In the genomic region with DNA sequence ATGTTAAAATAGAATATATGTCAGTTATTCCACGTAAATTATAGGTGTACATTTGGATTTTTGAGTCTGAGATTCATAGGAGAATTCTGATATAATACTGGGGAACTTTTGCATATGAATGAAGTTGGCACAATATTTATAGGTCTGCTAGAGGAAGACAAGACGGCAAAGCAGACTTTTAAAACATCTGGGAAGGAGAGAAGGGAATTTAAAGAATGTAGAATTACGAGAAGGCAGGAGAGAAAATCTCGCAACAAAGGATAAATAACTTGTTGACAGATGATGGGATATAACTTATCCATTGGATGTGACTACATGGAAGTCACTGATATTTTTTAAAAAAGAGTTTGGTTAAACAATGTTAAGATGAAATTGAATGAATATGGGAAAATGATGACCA, we compare ENCODE assay signal across 36 cellular contexts.
"Had no signal": no experiment of that assay in that cellular context is flagged by ENCODE, and none has a peak within 500 bp of the region (broad histone marks: within the 10 kb centered on the region; RNA-seq: fewer than 3 reads in every experiment).

No MANE protein-coding gene starts in this region.

- ATAC-seq: activated CD4-positive, alpha-beta T cell treated with anti-CD3 and anti-CD28 coated beads for 36 hours; activated CD4-positive, CD25-positive, alpha-beta regulatory T cell treated with anti-CD3 and anti-CD28 coated beads, Interleukin-2, amount 50 U/mL, for 24 hours; activated CD8-positive, alpha-beta memory T cell treated with anti-CD3 and anti-CD28 coated beads, Interleukin-2, amount 10 ng/mL, durations not matched to agents 7 days and 5 days; activated CD8-positive, alpha-beta T cell treated with anti-CD3 and anti-CD28 coated beads, Interleukin-2, amount 10 ng/mL, durations not matched to agents 7 days and 5 days; activated naive CD8-positive, alpha-beta T cell treated with anti-CD3 and anti-CD28 coated beads, Interleukin-2, amount 50 U/mL, for 24 hours had no signal

- H3K4me3 Mint-ChIP-seq: activated CD4-positive, alpha-beta memory T cell treated with anti-CD3 and anti-CD28 coated beads, Interleukin-2, amount 10 ng/mL, durations not matched to agents 7 days and 5 days; activated CD4-positive, alpha-beta T cell treated with anti-CD3 and anti-CD28 coated beads for 36 hours; activated CD4-positive, alpha-beta T cell treated with anti-CD3 and anti-CD28 coated beads, Interleukin-2, amount 10 ng/mL, durations not matched to agents 7 days and 5 days; activated CD8-positive, alpha-beta memory T cell treated with anti-CD3 and anti-CD28 coated beads, Interleukin-2, amount 10 ng/mL, durations not matched to agents 7 days and 5 days; activated CD8-positive, alpha-beta T cell treated with anti-CD3 and anti-CD28 coated beads, Interleukin-2, amount 10 ng/mL, durations not matched to agents 7 days and 5 days; activated naive CD4-positive, alpha-beta T cell treated with anti-CD3 and anti-CD28 coated beads, Interleukin-2, amount 10 ng/mL, durations not matched to agents 7 days and 5 days; activated naive CD4-positive, alpha-beta T cell treated with anti-CD3 and anti-CD28 coated beads, Interleukin-2, amount 50 U/mL, for 24 hours; activated naive CD8-positive, alpha-beta T cell; activated naive CD8-positive, alpha-beta T cell treated with anti-CD3 and anti-CD28 coated beads, Interleukin-2, amount 10 ng/mL, durations not matched to agents 7 days and 5 days; activated naive CD8-positive, alpha-beta T cell treated with anti-CD3 and anti-CD28 coated beads, Interleukin-2, amount 50 U/mL, for 24 hours; activated T-cell treated with anti-CD3 and anti-CD28 coated beads, Interleukin-2, amount 50 U/mL, for 24 hours; brain; central memory CD8-positive, alpha-beta T cell; T-helper 1 cell treated with Interleukin-12 subunit alpha and Interleukin-12 subunit beta and Interleukin-4 antibody, amounts not matched to agents 30 μg/mL and 1 μg/mL, for 36 hours; T-helper 2 cell treated with Interferon-gamma antibody and Interleukin-4, amounts not matched to agents 5 μg/mL and 100 μg/mL, for 36 hours had no signal

- H3K36me3 ChIP-seq: ascending aorta, cardiac muscle cell had no signal

- H3K27me3 ChIP-seq: ascending aorta, cardiac muscle cell had no signal

- H3K4me1 ChIP-seq: ascending aorta had no signal

- H3K27ac ChIP-seq: ascending aorta, cardiac muscle cell, VCaP had no signal

- H3K4me3 ChIP-seq: ascending aorta, cardiac muscle cell had no signal

- DNase-seq: activated CD4-positive, alpha-beta memory T cell treated with anti-CD3 and anti-CD28 coated beads, Interleukin-2, amount 10 ng/mL, durations not matched to agents 7 days and 5 days; activated CD4-positive, alpha-beta T cell treated with anti-CD3 and anti-CD28 coated beads for 1 hour; activated CD4-positive, alpha-beta T cell treated with anti-CD3 and anti-CD28 coated beads for 36 hours; activated CD4-positive, alpha-beta T cell treated with anti-CD3 and anti-CD28 coated beads for 48 hours; activated CD4-positive, alpha-beta T cell treated with anti-CD3 and anti-CD28 coated beads, Interleukin-2, amount 10 ng/mL, durations not matched to agents 7 days and 5 days; activated CD4-positive, alpha-beta T cell treated with anti-CD3 and anti-CD28 coated beads, Interleukin-2, amount 50 U/mL, for 48 hours; activated CD4-positive, CD25-positive, alpha-beta regulatory T cell; activated CD8-positive, alpha-beta memory T cell treated with anti-CD3 and anti-CD28 coated beads for 24 hours; activated CD8-positive, alpha-beta memory T cell treated with anti-CD3 and anti-CD28 coated beads, Interleukin-2, amount 10 ng/mL, durations not matched to agents 7 days and 5 days; activated CD8-positive, alpha-beta memory T cell treated with anti-CD3 and anti-CD28 coated beads, Interleukin-2, amount 50 U/mL, for 48 hours; activated CD8-positive, alpha-beta T cell treated with anti-CD3 and anti-CD28 coated beads, Interleukin-2, amount 10 ng/mL, durations not matched to agents 7 days and 5 days; activated effector memory CD4-positive, alpha-beta T cell treated with Interleukin-2 at 50 U/mL for 16 hours; activated gamma-delta T cell; activated naive CD4-positive, alpha-beta T cell treated with anti-CD3 and anti-CD28 coated beads, Interleukin-2, amount 10 ng/mL, durations not matched to agents 7 days and 5 days; activated naive CD4-positive, alpha-beta T cell treated with Interleukin-2 at 50 U/mL for 16 hours; activated naive CD8-positive, alpha-beta T cell treated with anti-CD3 and anti-CD28 coated beads, Interleukin-2, amount 10 ng/mL, durations not matched to agents 7 days and 5 days; activated naive CD8-positive, alpha-beta T cell treated with anti-CD3 and anti-CD28 coated beads, Interleukin-2, amount 50 U/mL, for 24 hours; activated T-cell treated with anti-CD3 and anti-CD28 coated beads, Interleukin-2, amount 50 U/mL, for 24 hours; activated T-cell treated with anti-CD3 and anti-CD28 coated beads, Interleukin-2, amount 50 U/mL, for 48 hours; amygdala; anterior cingulate cortex; caudate nucleus; cerebellar nuclear complex; T-helper 2 cell; T-helper 9 cell had no signal

- H3K27me3 Mint-ChIP-seq: activated CD4-positive, alpha-beta memory T cell treated with anti-CD3 and anti-CD28 coated beads, Interleukin-2, amount 10 ng/mL, durations not matched to agents 7 days and 5 days; activated CD4-positive, alpha-beta T cell treated with anti-CD3 and anti-CD28 coated beads for 36 hours; activated CD4-positive, alpha-beta T cell treated with anti-CD3 and anti-CD28 coated beads, Interleukin-2, amount 10 ng/mL, durations not matched to agents 7 days and 5 days; activated CD8-positive, alpha-beta memory T cell treated with anti-CD3 and anti-CD28 coated beads, Interleukin-2, amount 10 ng/mL, durations not matched to agents 7 days and 5 days; activated naive CD4-positive, alpha-beta T cell treated with anti-CD3 and anti-CD28 coated beads, Interleukin-2, amount 10 ng/mL, durations not matched to agents 7 days and 5 days; activated naive CD4-positive, alpha-beta T cell treated with anti-CD3 and anti-CD28 coated beads, Interleukin-2, amount 50 U/mL, for 24 hours; activated naive CD8-positive, alpha-beta T cell; activated naive CD8-positive, alpha-beta T cell treated with anti-CD3 and anti-CD28 coated beads, Interleukin-2, amount 10 ng/mL, durations not matched to agents 7 days and 5 days; activated naive CD8-positive, alpha-beta T cell treated with anti-CD3 and anti-CD28 coated beads, Interleukin-2, amount 50 U/mL, for 24 hours; activated T-cell treated with anti-CD3 and anti-CD28 coated beads, Interleukin-2, amount 50 U/mL, for 24 hours; brain; central memory CD8-positive, alpha-beta T cell had no signal

- H3K4me1 Mint-ChIP-seq: activated CD4-positive, alpha-beta memory T cell treated with anti-CD3 and anti-CD28 coated beads, Interleukin-2, amount 10 ng/mL, durations not matched to agents 7 days and 5 days; activated CD4-positive, alpha-beta T cell treated with anti-CD3 and anti-CD28 coated beads for 36 hours; activated CD4-positive, alpha-beta T cell treated with anti-CD3 and anti-CD28 coated beads, Interleukin-2, amount 10 ng/mL, durations not matched to agents 7 days and 5 days; activated CD8-positive, alpha-beta memory T cell treated with anti-CD3 and anti-CD28 coated beads, Interleukin-2, amount 10 ng/mL, durations not matched to agents 7 days and 5 days; activated naive CD4-positive, alpha-beta T cell treated with anti-CD3 and anti-CD28 coated beads, Interleukin-2, amount 10 ng/mL, durations not matched to agents 7 days and 5 days; activated naive CD4-positive, alpha-beta T cell treated with anti-CD3 and anti-CD28 coated beads, Interleukin-2, amount 50 U/mL, for 24 hours; activated naive CD8-positive, alpha-beta T cell treated with anti-CD3 and anti-CD28 coated beads, Interleukin-2, amount 10 ng/mL, durations not matched to agents 7 days and 5 days; activated naive CD8-positive, alpha-beta T cell treated with anti-CD3 and anti-CD28 coated beads, Interleukin-2, amount 50 U/mL, for 24 hours; central memory CD8-positive, alpha-beta T cell had no signal

- H3K27ac Mint-ChIP-seq: activated CD4-positive, alpha-beta memory T cell treated with anti-CD3 and anti-CD28 coated beads, Interleukin-2, amount 10 ng/mL, durations not matched to agents 7 days and 5 days; activated CD4-positive, alpha-beta T cell treated with anti-CD3 and anti-CD28 coated beads for 36 hours; activated CD4-positive, alpha-beta T cell treated with anti-CD3 and anti-CD28 coated beads, Interleukin-2, amount 10 ng/mL, durations not matched to agents 7 days and 5 days; activated CD8-positive, alpha-beta memory T cell treated with anti-CD3 and anti-CD28 coated beads, Interleukin-2, amount 10 ng/mL, durations not matched to agents 7 days and 5 days; activated CD8-positive, alpha-beta T cell treated with anti-CD3 and anti-CD28 coated beads, Interleukin-2, amount 10 ng/mL, durations not matched to agents 7 days and 5 days; activated naive CD4-positive, alpha-beta T cell treated with anti-CD3 and anti-CD28 coated beads, Interleukin-2, amount 10 ng/mL, durations not matched to agents 7 days and 5 days; activated naive CD4-positive, alpha-beta T cell treated with anti-CD3 and anti-CD28 coated beads, Interleukin-2, amount 50 U/mL, for 24 hours; activated naive CD8-positive, alpha-beta T cell; activated naive CD8-positive, alpha-beta T cell treated with anti-CD3 and anti-CD28 coated beads, Interleukin-2, amount 10 ng/mL, durations not matched to agents 7 days and 5 days; activated naive CD8-positive, alpha-beta T cell treated with anti-CD3 and anti-CD28 coated beads, Interleukin-2, amount 50 U/mL, for 24 hours; activated T-cell treated with anti-CD3 and anti-CD28 coated beads, Interleukin-2, amount 50 U/mL, for 24 hours; activated T-helper 2 cell treated with anti-CD3 and anti-CD28 coated beads, Interferon-gamma antibody, Interleukin-2, Interleukin-4, amounts not matched to agents 10 μg/mL and 5 μg/mL and 100 μg/mL, durations not matched to agents 14 hours and 24 hours and 36 hours; brain; T-helper 1 cell treated with Interleukin-12 subunit alpha and Interleukin-12 subunit beta and Interleukin-4 antibody, amounts not matched to agents 30 μg/mL and 1 μg/mL, for 36 hours; T-helper 2 cell treated with Interferon-gamma antibody and Interleukin-4, amounts not matched to agents 5 μg/mL and 100 μg/mL, for 36 hours had no signal

- H3K36me3 Mint-ChIP-seq: activated CD8-positive, alpha-beta memory T cell treated with anti-CD3 and anti-CD28 coated beads, Interleukin-2, amount 10 ng/mL, durations not matched to agents 7 days and 5 days; activated naive CD4-positive, alpha-beta T cell treated with anti-CD3 and anti-CD28 coated beads, Interleukin-2, amount 10 ng/mL, durations not matched to agents 7 days and 5 days; activated naive CD4-positive, alpha-beta T cell treated with anti-CD3 and anti-CD28 coated beads, Interleukin-2, amount 50 U/mL, for 24 hours; activated naive CD8-positive, alpha-beta T cell; activated naive CD8-positive, alpha-beta T cell treated with anti-CD3 and anti-CD28 coated beads, Interleukin-2, amount 10 ng/mL, durations not matched to agents 7 days and 5 days; brain had no signal

- H3K9me3 Mint-ChIP-seq: activated CD4-positive, alpha-beta T cell treated with anti-CD3 and anti-CD28 coated beads, Interleukin-2, amount 10 ng/mL, durations not matched to agents 7 days and 5 days; activated naive CD8-positive, alpha-beta T cell treated with anti-CD3 and anti-CD28 coated beads, Interleukin-2, amount 10 ng/mL, durations not matched to agents 7 days and 5 days; activated T-helper 2 cell treated with anti-CD3 and anti-CD28 coated beads, Interferon-gamma antibody, Interleukin-2, Interleukin-4, amounts not matched to agents 10 μg/mL and 5 μg/mL and 100 μg/mL, durations not matched to agents 14 hours and 24 hours and 36 hours; brain; T-helper 1 cell treated with Interleukin-12 subunit alpha and Interleukin-12 subunit beta and Interleukin-4 antibody, amounts not matched to agents 30 μg/mL and 1 μg/mL, for 36 hours; T-helper 2 cell treated with Interferon-gamma antibody and Interleukin-4, amounts not matched to agents 5 μg/mL and 100 μg/mL, for 36 hours had no signal
